In the genomic region with DNA sequence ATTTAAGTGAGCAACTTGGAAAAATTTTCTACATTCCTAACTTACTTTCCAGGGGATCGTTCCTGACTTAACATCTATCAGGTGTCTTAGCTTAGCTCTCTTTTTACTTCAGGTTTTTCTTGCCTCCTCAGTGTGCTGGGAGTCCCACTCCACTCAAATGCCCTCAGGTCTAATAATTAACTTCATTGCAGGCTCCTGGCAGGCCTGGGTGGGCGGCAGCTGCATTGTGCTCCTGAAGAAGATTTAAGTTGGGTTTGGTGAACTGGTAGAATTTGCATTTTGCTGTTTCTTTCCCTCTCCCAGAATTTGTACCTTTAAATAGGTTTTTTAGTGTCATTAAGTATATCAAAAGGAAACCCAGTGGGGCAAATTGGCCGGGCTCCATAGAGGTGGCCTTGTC, we compare ENCODE assay signal across 5 cellular contexts.
DNase-seq lines count a peak whose midpoint lies in the region; ATAC-seq and TF ChIP-seq lines count a peak whose summit lies in the region.
"Not testable (repeated sequence)": the region's sequence is repeated elsewhere in the genome, so short reads cannot be mapped to it uniquely, and the experiment has no call there.

No MANE protein-coding gene starts in this region.

- in situ Hi-C loops in gastrocnemius medialis (cut with MboI; ENCODE audit: low sequenced_read_pairs in 4 of 4), result not testable (repeated sequence)

- peak overlapping the region; percentile 57 for H3K4me3 ChIP-seq in left ventricle myocardium inferior
- H3K4me3 ChIP-seq in gastrocnemius medialis, result not testable (repeated sequence)

- H3K27ac ChIP-seq in VCaP (peak overlapping the region; percentile 84), left ventricle myocardium inferior (replicated peaks) (peak overlapping the region; percentile 87), gastrocnemius medialis (peak overlapping the region; percentile 37 to 78 (median 54))

- intact Hi-C loops in left ventricle myocardium inferior (cut with micrococcal nuclease); gastrocnemius medialis (cut with DNase I; ENCODE audit: low total_unique reads): not testable (repeated sequence)

- H3K9me3 Mint-ChIP-seq in type B pancreatic cell, result not testable (repeated sequence)

- H3K4me3 Mint-ChIP-seq in type B pancreatic cell, result peak overlapping the region; percentile 67

- peak; percentile 45 for ATAC-seq in left lobe of liver
- not testable (repeated sequence) for ATAC-seq in gastrocnemius medialis

- H3K27me3 Mint-ChIP-seq in type B pancreatic cell, result not testable (repeated sequence)

- not testable (repeated sequence) for TF ChIP-seq POLR2A in gastrocnemius medialis (IDR thresholded peaks at IDR 0.05)

- peaks cover 14% of the 10 kb centered on the region for H3K36me3 ChIP-seq in left ventricle myocardium inferior
- H3K36me3 ChIP-seq in gastrocnemius medialis, result not testable (repeated sequence)

- TF ChIP-seq CTCF in VCaP (conservative IDR thresholded peaks at IDR 0.05); left ventricle myocardium inferior (IDR thresholded peaks at IDR 0.05; ENCODE audit: borderline replicate concordance); gastrocnemius medialis (IDR thresholded peaks at IDR 0.05 in 4 of 5, conservative IDR thresholded peaks at IDR 0.05 in 1 of 5); type B pancreatic cell (conservative IDR thresholded peaks at IDR 0.05): not testable (repeated sequence)

- DNase-seq in left ventricle myocardium inferior; left lobe of liver (ENCODE audit: low spot score); gastrocnemius medialis; type B pancreatic cell (ENCODE audit: extremely low spot score, unreplicated experiment): not testable (repeated sequence)

- H3K4me1 ChIP-seq in left ventricle myocardium inferior (peaks cover 43% of the 10 kb centered on the region), gastrocnemius medialis (peaks cover 34 to 35% of the 10 kb centered on the region in 2 donors)

- peaks cover 26% of the 10 kb centered on the region for H3K4me1 Mint-ChIP-seq in type B pancreatic cell (ENCODE audit: unreplicated experiment)

- H3K27me3 ChIP-seq in left ventricle myocardium inferior (ENCODE audit: low read depth); gastrocnemius medialis: not testable (repeated sequence)

- peak overlapping the region; percentile 75 for H3K27ac Mint-ChIP-seq in type B pancreatic cell

- H3K9me3 ChIP-seq in left ventricle myocardium inferior (replicated peaks); gastrocnemius medialis: not testable (repeated sequence)

- H3K36me3 Mint-ChIP-seq in type B pancreatic cell, result not testable (repeated sequence)
